Comparison of ENCODE assay signal across 9 cellular contexts in the genomic region with DNA sequence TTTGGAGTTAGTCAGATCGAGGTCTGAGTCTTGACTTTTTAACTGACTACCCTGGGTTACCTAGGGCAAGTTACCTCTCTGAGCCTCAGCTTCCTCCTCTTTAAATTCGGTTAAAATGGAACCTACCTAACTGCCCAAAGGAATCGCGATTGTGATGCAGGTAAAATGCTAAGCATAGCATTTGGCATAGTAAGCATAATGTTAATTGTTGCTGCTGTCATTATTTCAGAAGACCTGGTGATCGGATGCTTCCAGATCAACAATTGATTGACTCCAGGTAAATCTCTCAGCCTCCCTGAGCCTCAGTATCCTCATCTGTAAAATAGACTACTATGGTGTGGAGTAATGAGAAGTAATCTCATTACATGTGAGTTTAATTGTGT. TPM values are rescaled to one million over a fixed set of nuclear protein-coding genes. Genes with fewer than 3 reads are reported as not detected.
DNase-seq lines count a peak whose midpoint lies in the region; ATAC-seq, FAIRE-seq and TF ChIP-seq lines count a peak whose summit lies in the region.
"Had no signal": no experiment of that assay in that cellular context is flagged by ENCODE, and none has a peak within 500 bp of the region (broad histone marks: within the 10 kb centered on the region; RNA-seq: fewer than 3 reads in every experiment).

No MANE protein-coding gene starts in this region.

- ATAC-seq in HG03175 (IDR thresholded peaks at IDR 0.05; ENCODE audit: unreplicated experiment) (no peak), GM19328 (IDR thresholded peaks at IDR 0.05; ENCODE audit: unreplicated experiment) (no peak)

- no peak overlapping the region for H3K27ac ChIP-seq in A673 (ENCODE audit: low read depth, low read length, poor library complexity, severe bottlenecking)
- H3K27ac ChIP-seq in HUES6 (ENCODE audit: low read depth, low read length) = no peak overlapping the region
- peak overlapping the region; percentile 72 for H3K27ac ChIP-seq in muscle layer of colon (ENCODE audit: low read depth, low read length)

- intact Hi-C loops in A673 (cut with micrococcal nuclease; ENCODE audit: unreplicated experiment) = no loop called here

- peak overlapping the region; percentile 45 for H3K9ac ChIP-seq in HUES6 (ENCODE audit: low read length)
- H3K9ac ChIP-seq in muscle layer of colon (ENCODE audit: low read length) = peak overlapping the region; percentile 65

- H3K9me3 ChIP-seq in A673 (ENCODE audit: low read depth, low read length, poor library complexity, severe bottlenecking) (no peaks in the 10 kb centered on the region), HUES6 (ENCODE audit: control insufficient read depth, insufficient read depth, low read depth, low read length) (no peaks in the 10 kb centered on the region), muscle layer of colon (ENCODE audit: low read length) (no peaks in the 10 kb centered on the region)

- H3K4me1 ChIP-seq in A673 (ENCODE audit: insufficient read depth, low read length, poor library complexity, severe bottlenecking) (peaks cover 26% of the 10 kb centered on the region), HUES6 (ENCODE audit: control insufficient read depth, insufficient read depth, low read length) (peaks cover 16% of the 10 kb centered on the region), muscle layer of colon (ENCODE audit: insufficient read depth, low read length) (peaks cover 7% of the 10 kb centered on the region)

- no peaks in the 10 kb centered on the region for H3K36me3 ChIP-seq in A673 (ENCODE audit: insufficient read depth, low read length, poor library complexity, severe bottlenecking)
- no peaks in the 10 kb centered on the region for H3K36me3 ChIP-seq in HUES6 (ENCODE audit: control insufficient read depth, insufficient read depth, low read length)
- no peaks in the 10 kb centered on the region for H3K36me3 ChIP-seq in bronchial epithelial cell (ENCODE audit: control insufficient read depth, insufficient read depth, low read length)
- no peaks in the 10 kb centered on the region for H3K36me3 ChIP-seq in muscle layer of colon (ENCODE audit: insufficient read depth, low read length)

- H3K4me3 ChIP-seq in A673 (ENCODE audit: low read depth, low read length, poor library complexity, severe bottlenecking) = peak overlapping the region; percentile 76
- H3K4me3 ChIP-seq in HUES6 (ENCODE audit: low read depth, low read length) = peak overlapping the region; percentile 73
- H3K4me3 ChIP-seq in bronchial epithelial cell (ENCODE audit: low read depth, low read length) = peak overlapping the region; percentile 45
- peak overlapping the region; percentile 89 to 99 for H3K4me3 ChIP-seq in muscle layer of colon (ENCODE audit: low read depth in 1 of 2, low read length in 2 of 2)

- no TSS peak for BruUV-seq in A673 (replicated peaks; lab: Mats Ljungman, UMichigan)

- TF ChIP-seq CTCF in A673 (conservative IDR thresholded peaks at IDR 0.05; ENCODE audit: low read depth, low read length) (no peak), bronchial epithelial cell (IDR thresholded peaks at IDR 0.05; ENCODE audit: insufficient read depth, low read length, severe bottlenecking) (no peak)

- POLR2A ChIA-PET in A673 (lab: Charles Lee; ENCODE audit: low non-redundant PET) = interaction anchor here (0.6 to 0.7 kb wide), 3 partner anchors 17 to 135 kb away, joined by 3 to 9 read pairs (median 3); no protein-coding TSS in a partner anchor

- no peak for DNase-seq in A673 (ENCODE audit: low spot score)
- DNase-seq in bronchial epithelial cell (ENCODE audit: low read depth) = no peak
- DNase-seq in middle frontal gyrus (ENCODE audit: extremely low spot score, low spot score) = no peak
- no peak for DNase-seq in effector CD4-positive, alpha-beta T cell

- CTCF ChIA-PET in A673 (lab: Charles Lee) = interaction anchor here (1.2 kb wide), 1 partner anchor 58 kb away, joined by 6 read pairs; no protein-coding TSS in a partner anchor

- no peaks in the 10 kb centered on the region for H3K27me3 ChIP-seq in A673 (replicated peaks; ENCODE audit: insufficient read depth, low read depth, low read length, poor library complexity)
- H3K27me3 ChIP-seq in HUES6 (ENCODE audit: control insufficient read depth, insufficient read depth, low read length) = peaks cover 39% of the 10 kb centered on the region
- H3K27me3 ChIP-seq in bronchial epithelial cell (ENCODE audit: control insufficient read depth, insufficient read depth, low read length) = peaks cover 12% of the 10 kb centered on the region
- H3K27me3 ChIP-seq in muscle layer of colon (ENCODE audit: control insufficient read depth in 1 of 2, insufficient read depth in 2 of 2, low read length in 2 of 2) = no peaks in the 10 kb centered on the region

- no peak for FAIRE-seq in bronchial epithelial cell (lab: Jason Lieb, UNC)

RNA-seq across cellular contexts. Expression of a gene that starts 0.6 kb away (rescaled TPM):
- 18.4 and 20.5 TPM in 2 replicates for total RNA-seq in A673 (2021)
- total RNA-seq in bronchial epithelial cell = 1.0 and 1.3 TPM in 2 replicates

RNA-seq across cellular contexts. Expression of a gene that starts 14.5 kb away (rescaled TPM):
- 165 and 176 TPM in 2 replicates for total RNA-seq in A673 (2021)
- total RNA-seq in bronchial epithelial cell = 71.2 and 86.9 TPM in 2 replicates

RNA-seq across cellular contexts. Expression of a gene that starts 21.3 kb away (rescaled TPM):
- total RNA-seq in A673 (2021) (not detected in 2 replicates), bronchial epithelial cell (not detected in 2 replicates)
- total RNA-seq: M059J had no signal

RNA-seq across cellular contexts. Expression of a gene that starts 51.4 kb away (rescaled TPM):
- total RNA-seq in A673 (2021) = 30.4 and 38.8 TPM in 2 replicates
- total RNA-seq in bronchial epithelial cell = 7.4 and 13.6 TPM in 2 replicates

RNA-seq across cellular contexts. Expression of a gene that starts 55.7 kb away (rescaled TPM):
- total RNA-seq in A673 (2021) = 5.2 and 7.0 TPM in 2 replicates
- total RNA-seq in bronchial epithelial cell = not detected in 2 replicates
